Comparison of ENCODE assay signal across 1 cellular context in genomic region chr2:218745559-218746469, GRCh38.
TF ChIP-seq lines count a peak whose summit lies in the region.

No MANE protein-coding gene starts in this region.

TF ChIP-seq in HepG2, 621 proteins besides CTCF, POLR2A, EP300 and RAD21 (continued from another document and continues in another):
- TF ChIP-seq HMGXB3 (CRISPR knock-in tag; IDR thresholded peaks at IDR 0.05; ENCODE audit: borderline replicate concordance) (0 out of 2 replicates have a peak, but pooled peaks have one; percentile 45), ZFP36L1 (CRISPR knock-in tag; IDR thresholded peaks at IDR 0.05) (peak; percentile 45; the same call in 1 of the 2 replicates), EHMT2 (IDR thresholded peaks at IDR 0.05; ENCODE audit: borderline replicate concordance, low read depth, low read length) (peak; percentile 68; the same call in 1 of the 2 replicates), ZFP90 (CRISPR knock-in tag; IDR thresholded peaks at IDR 0.05; ENCODE audit: borderline replicate concordance) (peak; percentile 50), ARID2 (CRISPR knock-in tag; IDR thresholded peaks at IDR 0.05; ENCODE audit: borderline replicate concordance) (peak; percentile 56; the same call in 1 of the 2 replicates), TMF1 (CRISPR knock-in tag; IDR thresholded peaks at IDR 0.05; ENCODE audit: low read depth) (no peak), ZBTB34 (CRISPR knock-in tag; IDR thresholded peaks at IDR 0.05) (no peak), TSC22D2 (CRISPR knock-in tag; IDR thresholded peaks at IDR 0.05; ENCODE audit: borderline replicate concordance) (no peak), ZNF704 (CRISPR knock-in tag; IDR thresholded peaks at IDR 0.05; ENCODE audit: borderline replicate concordance) (peak; percentile 86; the same call in 1 of the 2 replicates), NFE2 (CRISPR knock-in tag; IDR thresholded peaks at IDR 0.05) (0 out of 2 replicates have a peak, but pooled peaks have one; percentile 35), IKZF4 (CRISPR knock-in tag; IDR thresholded peaks at IDR 0.05; ENCODE audit: borderline replicate concordance, low read depth, not compliant biosample characterization) (peak; percentile 53), SAP130 (CRISPR knock-in tag; IDR thresholded peaks at IDR 0.05; ENCODE audit: low read depth) (peak; percentile 77), GMEB1 (CRISPR knock-in tag; IDR thresholded peaks at IDR 0.05; ENCODE audit: borderline replicate concordance) (peak; percentile 50), CREM (IDR thresholded peaks at IDR 0.05) (peak; percentile 27; the same call in 1 of the 2 replicates), CREM (CRISPR knock-in tag; IDR thresholded peaks at IDR 0.05) (no peak), ZNF710 (CRISPR knock-in tag; IDR thresholded peaks at IDR 0.05; ENCODE audit: borderline replicate concordance) (peak; percentile 79), HNRNPK (IDR thresholded peaks at IDR 0.05; ENCODE audit: low read depth, low read length, poor library complexity, severe bottlenecking) (peak; percentile 77), ZSCAN22 (CRISPR knock-in tag; IDR thresholded peaks at IDR 0.05) (no peak; the same call in 1 of the 2 replicates), ZNF768 (CRISPR knock-in tag; IDR thresholded peaks at IDR 0.05) (no peak), SRF (IDR thresholded peaks at IDR 0.05; ENCODE audit: low read depth, low read length) (no peak), ZFY (CRISPR knock-in tag; IDR thresholded peaks at IDR 0.05) (peak; percentile 68), TBX2 (CRISPR knock-in tag; IDR thresholded peaks at IDR 0.05; ENCODE audit: borderline replicate concordance) (peak; percentile 81), TFDP1 (CRISPR knock-in tag; IDR thresholded peaks at IDR 0.05; ENCODE audit: borderline replicate concordance) (peak; percentile 76; the same call in 1 of the 2 replicates), ZNF431 (CRISPR knock-in tag; IDR thresholded peaks at IDR 0.05; ENCODE audit: borderline replicate concordance, low read depth) (peak; percentile 78), REPIN1 (CRISPR knock-in tag; IDR thresholded peaks at IDR 0.05; ENCODE audit: borderline replicate concordance, low read depth) (peak; percentile 46; the same call in 1 of the 2 replicates), MTF1 (CRISPR knock-in tag; IDR thresholded peaks at IDR 0.05) (no peak), ZNF280B (CRISPR knock-in tag; IDR thresholded peaks at IDR 0.05; ENCODE audit: borderline replicate concordance) (no peak), TBL1XR1 (IDR thresholded peaks at IDR 0.05; ENCODE audit: borderline replicate concordance, low read length, partially characterized antibody) (peak; percentile 26), ZNF746 (CRISPR knock-in tag; IDR thresholded peaks at IDR 0.05) (no peak), SPEN (CRISPR knock-in tag; IDR thresholded peaks at IDR 0.05; ENCODE audit: low read depth) (peak; percentile 66; the same call in 1 of the 2 replicates), POGZ (CRISPR knock-in tag; IDR thresholded peaks at IDR 0.05) (peak; percentile 44; the same call in 1 of the 2 replicates), HOXA5 (CRISPR knock-in tag; IDR thresholded peaks at IDR 0.05) (0 out of 2 replicates have a peak, but pooled peaks have one; percentile 69), ZMYM4 (CRISPR knock-in tag; IDR thresholded peaks at IDR 0.05) (peak; percentile 37; the same call in 1 of the 2 replicates), TEAD3 (CRISPR knock-in tag; optimal IDR thresholded peaks at IDR 0.05; ENCODE audit: borderline replicate concordance) (peak; percentile 70), KDM4B (CRISPR knock-in tag; IDR thresholded peaks at IDR 0.05) (0 out of 2 replicates have a peak, but pooled peaks have one; percentile 60), ZNF883 (CRISPR knock-in tag; IDR thresholded peaks at IDR 0.05; ENCODE audit: not compliant biosample characterization) (peak; percentile 58), FIP1L1 (IDR thresholded peaks at IDR 0.05; ENCODE audit: borderline replicate concordance, insufficient read depth, low read depth, low read length) (no peak), ZNF678 (CRISPR knock-in tag; IDR thresholded peaks at IDR 0.05) (no peak), GLI4 (CRISPR knock-in tag; IDR thresholded peaks at IDR 0.05; ENCODE audit: borderline replicate concordance) (no peak), BCLAF1 (IDR thresholded peaks at IDR 0.05) (no peak), MAFK (conservative IDR thresholded peaks at IDR 0.05 in 1 of 2, IDR thresholded peaks at IDR 0.05 in 1 of 2; ENCODE audit: low read length in 2 of 2) (no peak)
